In genomic region chr2:96769816-96770215, GRCh38 we compare ENCODE assay signal across 1 cellular context.
TF ChIP-seq lines count a peak whose summit lies in the region.

No MANE protein-coding gene starts in this region.

TF ChIP-seq in GM12878, 131 proteins besides CTCF, POLR2A, EP300 and RAD21 (continued from another document):
- peak; percentile 38; the same call in 1 of the 2 replicates for TF ChIP-seq PKNOX1 (IDR thresholded peaks at IDR 0.05)
- no peak for TF ChIP-seq ZBTB11 (CRISPR knock-in tag; IDR thresholded peaks at IDR 0.05)
- no peak for TF ChIP-seq MEF2B (IDR thresholded peaks at IDR 0.05; ENCODE audit: partially characterized antibody, poor library complexity, severe bottlenecking)
